ENCODE assay signal across 13 cellular contexts in the genomic region with DNA sequence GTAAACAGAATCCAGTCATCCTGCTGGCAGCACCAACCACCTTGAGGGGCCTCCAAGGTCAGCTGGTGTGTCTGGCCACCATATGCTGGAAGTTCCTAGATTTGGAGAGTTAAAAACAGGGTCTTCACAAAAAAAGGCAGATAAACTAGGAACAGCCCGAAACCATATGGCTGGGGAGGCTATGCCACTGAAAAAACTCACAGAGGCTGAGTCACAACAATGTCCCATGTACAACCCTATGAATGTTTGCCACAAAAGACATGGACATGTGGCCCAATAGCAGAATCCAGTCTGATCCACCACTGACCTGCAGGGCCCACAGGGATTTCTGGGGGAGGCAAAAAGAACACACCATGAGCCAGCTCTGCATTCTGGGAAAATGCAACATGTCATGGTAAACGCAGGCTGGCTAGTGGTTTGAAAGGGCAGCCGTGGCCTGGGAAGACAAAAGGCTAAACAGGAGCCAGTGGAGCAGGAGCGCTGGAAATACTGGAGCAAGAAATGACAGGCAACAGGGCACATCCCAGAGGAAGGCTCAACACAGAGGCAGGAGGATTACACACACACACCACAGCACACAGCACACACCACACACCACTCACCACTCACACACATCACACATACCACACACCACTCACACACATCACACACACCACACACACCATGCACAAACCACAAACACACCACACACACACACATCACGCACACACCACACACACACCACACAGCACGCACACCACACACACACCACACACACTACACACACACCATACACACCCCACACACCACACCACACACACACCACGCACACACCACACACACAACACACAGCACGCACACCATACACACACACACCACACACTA. TPM values are rescaled to one million over a fixed set of nuclear protein-coding genes. Genes with fewer than 3 reads are reported as not detected.
DNase-seq lines count a peak whose midpoint lies in the region; ATAC-seq, FAIRE-seq and TF ChIP-seq lines count a peak whose summit lies in the region.
"Had no signal": no experiment of that assay in that cellular context is flagged by ENCODE, and none has a peak within 500 bp of the region (broad histone marks: within the 10 kb centered on the region; RNA-seq: fewer than 3 reads in every experiment).

No MANE protein-coding gene starts in this region.

- no peak overlapping the region for H3K9ac ChIP-seq in HepG2 (ENCODE audit: insufficient read depth, low read depth, low read length)
- H3K9ac ChIP-seq in GM12878 (ENCODE audit: control insufficient read depth, insufficient read depth, low read length), result no peak overlapping the region

- H3K27me3 ChIP-seq in HepG2 (ENCODE audit: control insufficient read depth in 1 of 2, insufficient read depth in 2 of 2, low read length in 2 of 2) (no peaks in the 10 kb centered on the region), right lobe of liver (no peaks in the 10 kb centered on the region), GM12878 (replicated peaks in 1 of 2; ENCODE audit: control insufficient read depth in 2 of 2, insufficient read depth in 2 of 2, low read length in 1 of 2) (no peaks in the 10 kb centered on the region), left lung (no peaks in the 10 kb centered on the region), ovary (no peaks in the 10 kb centered on the region)
- no peaks in the 10 kb centered on the region for H3K27me3 ChIP-seq in CD4-positive, alpha-beta memory T cell (ENCODE audit: insufficient read depth, low read length)

- no peak overlapping the region for H3K4me3 ChIP-seq in HepG2 (replicated peaks in 1 of 3; ENCODE audit: insufficient read depth in 1 of 3, low read depth in 2 of 3, low read length in 3 of 3)
- H3K4me3 ChIP-seq in right lobe of liver, result no peak overlapping the region
- no peak overlapping the region for H3K4me3 ChIP-seq in GM12878
- H3K4me3 ChIP-seq in left lung, result no peak overlapping the region
- no peak overlapping the region for H3K4me3 ChIP-seq in CD4-positive, alpha-beta memory T cell (ENCODE audit: low read length in 2 of 2)
- H3K4me3 ChIP-seq in ovary, result no peak overlapping the region
- H3K4me3 ChIP-seq: SK-N-MC had no signal

- CTCF ChIA-PET in HepG2 (lab: Yijun Ruan, JAX; ENCODE audit: low intra/inter-chr PET ratio, low total read pairs) (no interaction called here), GM12878 (lab: Yijun Ruan, JAX) (interaction anchor here (3.2 kb wide), 1 partner anchor 8 kb away, joined by 23 read pairs; no protein-coding TSS in a partner anchor)
- CTCF ChIA-PET in CD4-positive, alpha-beta memory T cell (lab: Charles Lee; ENCODE audit: partially characterized antibody), result no interaction called here

- ATAC-seq in HepG2 (no peak), right lobe of liver (no peak), GM12878 (no peak), left lung (no peak)

- 83% methylated on average over 8 of the region's 8 CpGs for WGBS in HepG2 (ENCODE audit: low lambda C conversion rate)
- WGBS in right lobe of liver (ENCODE audit: insufficient coverage, low coverage, low lambda C conversion rate, missing lambda C conversion rate), result 83% methylated on average over 5 of the region's 8 CpGs
- WGBS in GM12878 (ENCODE audit: insufficient coverage, insufficient replicate concordance, low lambda C conversion rate, missing lambda C conversion rate), result 59% methylated on average over 8 of the region's 8 CpGs
- 75 to 80% (median 75%) methylated on average over 8 of the region's 8 CpGs for WGBS in ovary, 3 donors

- H3K79me2 ChIP-seq in HepG2 (ENCODE audit: insufficient read depth, low read length), result no peaks in the 10 kb centered on the region
- no peaks in the 10 kb centered on the region for H3K79me2 ChIP-seq in GM12878 (ENCODE audit: control insufficient read depth, insufficient read depth, low read length)

- BruUV-seq in HepG2 (replicated peaks; lab: Mats Ljungman, UMichigan) (no TSS peak), GM12878 (replicated peaks; lab: Mats Ljungman, UMichigan) (no TSS peak)

- TF ChIP-seq RAD21 in HepG2 (CRISPR knock-in tag; IDR thresholded peaks at IDR 0.05), result no peak
- TF ChIP-seq RAD21 in GM12878 (IDR thresholded peaks at IDR 0.05; ENCODE audit: insufficient read depth, low read depth, low read length), result no peak

- peaks cover 0 to 7% (median 0%) of the 10 kb centered on the region in 4 donors for H3K4me1 Mint-ChIP-seq in CD4-positive, alpha-beta memory T cell

- H3K27ac Mint-ChIP-seq in CD4-positive, alpha-beta memory T cell, result no peak overlapping the region
- H3K27ac Mint-ChIP-seq: CD4-positive, alpha-beta T cell had no signal

- H4K20me1 ChIP-seq in HepG2 (ENCODE audit: insufficient read depth, low read length) (no peaks in the 10 kb centered on the region), GM12878 (ENCODE audit: control insufficient read depth, insufficient read depth) (no peaks in the 10 kb centered on the region)

- RAD21 ChIA-PET in GM12878 (lab: Charles Lee; ENCODE audit: unreplicated experiment), result no interaction called here

- no peaks in the 10 kb centered on the region for H3K27me3 Mint-ChIP-seq in CD4-positive, alpha-beta memory T cell
- H3K27me3 Mint-ChIP-seq: CD4-positive, alpha-beta T cell had no signal

- no peak overlapping the region for H3K27ac ChIP-seq in HepG2 (ENCODE audit: extremely low read length, insufficient read depth, low read length)
- no peak overlapping the region for H3K27ac ChIP-seq in right lobe of liver
- H3K27ac ChIP-seq in GM12878 (ENCODE audit: control insufficient read depth, insufficient read depth), result no peak overlapping the region
- peak overlapping the region; percentile 21 to 63 for H3K27ac ChIP-seq in left lung
- no peak overlapping the region for H3K27ac ChIP-seq in CD4-positive, alpha-beta memory T cell (ENCODE audit: low read depth, low read length)
- no peak overlapping the region for H3K27ac ChIP-seq in ovary
- H3K27ac ChIP-seq: SK-N-MC had no signal

- intact Hi-C loops in HepG2 (cut with micrococcal nuclease; ENCODE audit: unreplicated experiment), result no loop called here
- intact Hi-C loops in right lobe of liver (cut with DNase I), result no loop called here
- intact Hi-C loops in GM12878 (cut with micrococcal nuclease; ENCODE audit: unreplicated experiment), result no loop called here
- intact Hi-C loops in left lung (cut with DNase I), result no loop called here
- intact Hi-C loops in CD4-positive, alpha-beta memory T cell (cut with micrococcal nuclease), result no loop called here
- intact Hi-C loops in ovary (cut with DNase I), result no loop called here

- H3K36me3 ChIP-seq in HepG2 (replicated peaks in 1 of 2; ENCODE audit: control insufficient read depth in 1 of 2, insufficient read depth in 2 of 2, low read length in 2 of 2) (no peaks in the 10 kb centered on the region), right lobe of liver (no peaks in the 10 kb centered on the region), GM12878 (ENCODE audit: control insufficient read depth in 2 of 2, insufficient read depth in 2 of 2, low read length in 1 of 2) (no peaks in the 10 kb centered on the region), left lung (no peaks in the 10 kb centered on the region), ovary (no peaks in the 10 kb centered on the region)
- H3K36me3 ChIP-seq in CD4-positive, alpha-beta memory T cell (ENCODE audit: insufficient read depth, low read length), result no peaks in the 10 kb centered on the region

- in situ Hi-C loops in HepG2 (cut with HindIII; ENCODE audit: extremely low pct_ligation_motif_present, low pct_unique_long_range_greater_than_20kb) (no loop called here), GM12878 (cut with MboI) (no loop called here), KBM-7 (cut with MboI; ENCODE audit: low pct_unique_long_range_greater_than_20kb, low sequenced_read_pairs) (no loop called here)

- POLR2A ChIA-PET in HepG2 (lab: Yijun Ruan, JAX), result no interaction called here
- POLR2A ChIA-PET in GM12878 (lab: Charles Lee), result no interaction called here
- POLR2A ChIA-PET in CD4-positive, alpha-beta memory T cell (lab: Charles Lee; ENCODE audit: partially characterized antibody), result no interaction called here

- peaks cover 46% of the 10 kb centered on the region for H3K4me1 ChIP-seq in HepG2 (ENCODE audit: insufficient read depth, low read length)
- H3K4me1 ChIP-seq in right lobe of liver, result peaks cover 0 to 15% (median 3%) of the 10 kb centered on the region in 4 donors
- H3K4me1 ChIP-seq in GM12878 (ENCODE audit: control insufficient read depth, insufficient read depth, low read length), result no peaks in the 10 kb centered on the region
- H3K4me1 ChIP-seq in left lung, result no peaks in the 10 kb centered on the region
- H3K4me1 ChIP-seq in CD4-positive, alpha-beta memory T cell (ENCODE audit: insufficient read depth, low read length), result no peaks in the 10 kb centered on the region
- H3K4me1 ChIP-seq in ovary (ENCODE audit: insufficient read depth), result no peaks in the 10 kb centered on the region

- H3K9me3 ChIP-seq in HepG2 (ENCODE audit: low read length), result no peaks in the 10 kb centered on the region
- no peaks in the 10 kb centered on the region for H3K9me3 ChIP-seq in right lobe of liver
- no peaks in the 10 kb centered on the region for H3K9me3 ChIP-seq in GM12878 (replicated peaks; ENCODE audit: control insufficient read depth, insufficient read depth, low read length)
- H3K9me3 ChIP-seq in left lung, result no peaks in the 10 kb centered on the region
- no peaks in the 10 kb centered on the region for H3K9me3 ChIP-seq in CD4-positive, alpha-beta memory T cell (ENCODE audit: control insufficient read depth in 1 of 2, low read length in 2 of 2)
- no peaks in the 10 kb centered on the region for H3K9me3 ChIP-seq in ovary

- TF ChIP-seq EP300 in HepG2 (IDR thresholded peaks at IDR 0.05; ENCODE audit: low read depth in 2 of 2, low read length in 2 of 2) (no peak), HepG2 (CRISPR knock-in tag; IDR thresholded peaks at IDR 0.05; ENCODE audit: borderline replicate concordance) (no peak), GM12878 (IDR thresholded peaks at IDR 0.05; ENCODE audit: borderline replicate concordance in 1 of 2, control insufficient read depth in 1 of 2, low read depth in 2 of 2, low read length in 2 of 2) (no peak), ovary (IDR thresholded peaks at IDR 0.05) (no peak)

- FAIRE-seq in HepG2 (lab: Jason Lieb, UNC), result peak; percentile 61
- no peak for FAIRE-seq in GM12878 (lab: Jason Lieb, UNC)

- no peaks in the 10 kb centered on the region for H3K9me3 Mint-ChIP-seq in CD4-positive, alpha-beta memory T cell
- H3K9me3 Mint-ChIP-seq: CD4-positive, alpha-beta T cell had no signal

- H2AFZ ChIP-seq in HepG2 (ENCODE audit: low read length) (no peak overlapping the region), GM12878 (ENCODE audit: control insufficient read depth, low read depth, low read length) (no peak overlapping the region)

- SMC1A ChIA-PET in GM12878 (lab: Charles Lee; ENCODE audit: uncharacterized antibody, unreplicated experiment), result no interaction called here

- TF ChIP-seq CTCF in HepG2 (CRISPR knock-in tag; IDR thresholded peaks at IDR 0.05) (no peak), right lobe of liver (IDR thresholded peaks at IDR 0.05) (no peak), GM12878 (IDR thresholded peaks at IDR 0.05 in 2 of 3, conservative IDR thresholded peaks at IDR 0.05 in 1 of 3; ENCODE audit: control insufficient read depth in 2 of 3, extremely low read depth in 1 of 3, insufficient read depth in 1 of 3, low read depth in 3 of 3, low read length in 3 of 3) (no peak), left lung (IDR thresholded peaks at IDR 0.05) (no peak), ovary (IDR thresholded peaks at IDR 0.05) (no peak)

- H3K4me2 ChIP-seq in HepG2 (ENCODE audit: low read depth, low read length), result no peak overlapping the region
- no peak overlapping the region for H3K4me2 ChIP-seq in GM12878 (ENCODE audit: control insufficient read depth, insufficient read depth)

- DNase-seq in HepG2 (ENCODE audit: low spot score), result peak; percentile 15
- no peak for DNase-seq in right lobe of liver
- DNase-seq in GM12878 (ENCODE audit: low read depth, low spot score), result no peak
- no peak for DNase-seq in left lung
- no peak for DNase-seq in CD4-positive, alpha-beta memory T cell
- DNase-seq in KBM-7, result no peak
- DNase-seq in ovary, result no peak
- DNase-seq in activated naive CD4-positive, alpha-beta T cell treated with anti-CD3 and anti-CD28 coated beads, Interleukin-2, amount 50 U/mL, for 16 hours, result no peak
- DNase-seq: activated CD4-positive, alpha-beta T cell treated with anti-CD3 and anti-CD28 coated beads for 48 hours; activated gamma-delta T cell; CD4-positive, alpha-beta T cell; NCI-H2107 had no signal

- no peak overlapping the region for H3K4me3 Mint-ChIP-seq in CD4-positive, alpha-beta memory T cell
- H3K4me3 Mint-ChIP-seq: CD4-positive, alpha-beta T cell had no signal

- TF ChIP-seq POLR2A in HepG2 (IDR thresholded peaks at IDR 0.05; ENCODE audit: insufficient read depth in 1 of 2, low read depth in 2 of 2, low read length in 2 of 2), result no peak
- no peak for TF ChIP-seq POLR2A in right lobe of liver (IDR thresholded peaks at IDR 0.05)
- no peak for TF ChIP-seq POLR2A in GM12878 (IDR thresholded peaks at IDR 0.05; ENCODE audit: low read depth, low read length)
- TF ChIP-seq POLR2A in ovary (IDR thresholded peaks at IDR 0.05), result no peak

- H3K36me3 Mint-ChIP-seq in CD4-positive, alpha-beta memory T cell, result no peaks in the 10 kb centered on the region

RNA-seq across cellular contexts. Expression of a gene that starts 55.4 kb away (rescaled TPM):
- total RNA-seq in HepG2 (2016; rRNA removed; fragmentation: Illumina TruSeq; extraction: Trizol) (1.6 and 2.2 TPM in 2 replicates), right lobe of liver (under 1 TPM in 4 of 6 experiments, not detected in 2; 0.25 to 0.62 (median 0.37) TPM), GM12878 (2014; rRNA removed) (0.33 and 0.45 TPM in 2 replicates), GM12878 (2014; rRNA removed; fragmentation: Illumina TruSeq; extraction: Trizol) (0.32 and 0.45 TPM in 2 replicates), GM12878 (2021) (0.38 and 0.48 TPM in 2 replicates), left lung (under 1 TPM; 0.29 to 0.58 TPM), ovary (1 to 10 TPM in 5 of 7 donors, under 1 TPM in 2; 0.69 to 2.9 (median 1.5) TPM)
- total RNA-seq in HepG2 (2016; cell fraction: cytosol; rRNA removed; fragmentation: Illumina TruSeq; extraction: Trizol; ENCODE audit: low read depth), result 2.9 and 3.0 TPM in 2 replicates
- 1.8 and 2.1 TPM in 2 replicates for total RNA-seq in HepG2 (2016; cell fraction: insoluble cytoplasmic fraction; rRNA removed; fragmentation: Illumina TruSeq; extraction: Trizol)
- 1.7 and 2.1 TPM in 2 replicates for total RNA-seq in HepG2 (2016; cell fraction: membrane; rRNA removed; fragmentation: Illumina TruSeq; extraction: Trizol)
- 1.6 and 2.4 TPM in 2 replicates for total RNA-seq in HepG2 (2016; cell fraction: nucleus; rRNA removed; fragmentation: Illumina TruSeq; extraction: Trizol)
- polyA plus RNA-seq in HepG2 (2011; rRNA removed) (0.63 and 0.67 TPM in 2 replicates), GM12878 (2011; rRNA removed) (0.20 and 0.26 TPM in 2 replicates), GM12878 (2014; fragmentation: Illumina TruSeq; extraction: Trizol) (0.21 TPM in 1 of 2 replicates, not detected in the other), GM12878 (2014; fragmentation: Nextera tagmentation; extraction: Ambion mirVana) (under 1 TPM; 0.07 to 0.19 TPM), GM12878 (2014; rRNA removed) (0.53 and 0.81 TPM in 2 replicates), GM12878 (2016; fragmentation: Nextera tagmentation; extraction: Ambion mirVana) (under 1 TPM; 0.32 to 0.53 TPM), ovary (under 1 TPM; 0.58 to 0.68 TPM)
- 0.68 and 0.87 TPM in 2 replicates for polyA plus RNA-seq in HepG2 (2011; cell fraction: cytosol; rRNA removed)
- 0.98 and 1.1 TPM in 2 replicates for polyA plus RNA-seq in HepG2 (2011; cell fraction: nucleus; rRNA removed)
- polyA plus RNA-seq in HepG2 (2012), result 0.92 and 0.95 TPM in 2 replicates
- 0.49 and 0.50 TPM in 2 replicates for polyA plus RNA-seq in HepG2 (2016; cell fraction: cytosol; fragmentation: Illumina TruSeq; extraction: Trizol; ENCODE audit: low read depth)
- polyA plus RNA-seq in HepG2 (2016; cell fraction: insoluble cytoplasmic fraction; fragmentation: Illumina TruSeq; extraction: Trizol; ENCODE audit: low read depth), result 1.4 and 1.6 TPM in 2 replicates
- 0.49 and 0.94 TPM in 2 replicates for polyA plus RNA-seq in HepG2 (2016; cell fraction: membrane; fragmentation: Illumina TruSeq; extraction: Trizol; ENCODE audit: low read depth)
- polyA plus RNA-seq in HepG2 (2016; cell fraction: nucleus; fragmentation: Illumina TruSeq; extraction: Trizol; ENCODE audit: insufficient read depth, low read depth), result 0.75 and 1.5 TPM in 2 replicates
- polyA minus RNA-seq in HepG2 (2011; rRNA and poly(A)+ RNA removed; ENCODE audit: low replicate concordance), result 0.48 and 3.0 TPM in 2 replicates
- 0.69 TPM in 1 of 2 replicates, not detected in the other for polyA minus RNA-seq in HepG2 (2011; cell fraction: cytosol; rRNA and poly(A)+ RNA removed)
- 3.1 and 4.4 TPM in 2 replicates for polyA minus RNA-seq in HepG2 (2011; cell fraction: nucleus; rRNA and poly(A)+ RNA removed)
- total RNA-seq in GM12878 (2013; cell fraction: nucleolus; rRNA removed), result 2.1 and 2.7 TPM in 2 replicates
- polyA plus RNA-seq in GM12878 (2011; ENCODE audit: low read depth), result 0.17 TPM
- 0.15 and 0.21 TPM in 2 replicates for polyA plus RNA-seq in GM12878 (2011; cell fraction: cytosol; rRNA removed)
- polyA plus RNA-seq in GM12878 (2011; cell fraction: nucleus; rRNA removed), result 0.06 and 0.10 TPM in 2 replicates
- polyA plus RNA-seq in GM12878 (2012), result 0.25 and 0.49 TPM in 2 replicates
- polyA minus RNA-seq in GM12878 (2011; rRNA and poly(A)+ RNA removed), result 0.10 TPM in 1 of 2 replicates, not detected in the other
- polyA minus RNA-seq in GM12878 (2011; cell fraction: cytosol; rRNA and poly(A)+ RNA removed), result not detected in 2 replicates
- polyA minus RNA-seq in GM12878 (2011; cell fraction: nucleus; rRNA and poly(A)+ RNA removed), result 0.38 TPM in 1 of 2 replicates, not detected in the other
- under 1 TPM; 0.39 to 0.70 TPM for total RNA-seq in CD4-positive, alpha-beta memory T cell
- polyA plus RNA-seq in CD4-positive, alpha-beta memory T cell, result under 1 TPM in 1 of 2 donors, not detected in 1; 0.67 TPM

RNA-seq across cellular contexts. Expression of a gene that starts 55.5 kb away (rescaled TPM):
- total RNA-seq in HepG2 (2016; rRNA removed; fragmentation: Illumina TruSeq; extraction: Trizol) (46.2 and 58.2 TPM in 2 replicates), right lobe of liver (10 to 100 TPM in 2 of 6 experiments, 1 to 10 TPM in 4; 8.0 to 17.0 (median 9.8) TPM), GM12878 (2014; rRNA removed) (38.1 and 41.9 TPM in 2 replicates), GM12878 (2014; rRNA removed; fragmentation: Illumina TruSeq; extraction: Trizol) (32.5 and 36.3 TPM in 2 replicates), GM12878 (2021) (52.8 and 57.4 TPM in 2 replicates), left lung (10 to 100 TPM; 16.0 to 20.3 TPM), ovary (10 to 100 TPM; 17.3 to 31.8 (median 29.0) TPM)
- total RNA-seq in HepG2 (2016; cell fraction: cytosol; rRNA removed; fragmentation: Illumina TruSeq; extraction: Trizol; ENCODE audit: low read depth), result 4.4 and 4.5 TPM in 2 replicates
- total RNA-seq in HepG2 (2016; cell fraction: insoluble cytoplasmic fraction; rRNA removed; fragmentation: Illumina TruSeq; extraction: Trizol), result 45.9 and 49.4 TPM in 2 replicates
- total RNA-seq in HepG2 (2016; cell fraction: membrane; rRNA removed; fragmentation: Illumina TruSeq; extraction: Trizol), result 16.5 and 16.9 TPM in 2 replicates
- total RNA-seq in HepG2 (2016; cell fraction: nucleus; rRNA removed; fragmentation: Illumina TruSeq; extraction: Trizol), result 28.8 and 31.8 TPM in 2 replicates
- polyA plus RNA-seq in HepG2 (2011; rRNA removed) (16.3 TPM in 2 replicates), GM12878 (2011; rRNA removed) (15.7 and 19.3 TPM in 2 replicates), GM12878 (2014; fragmentation: Illumina TruSeq; extraction: Trizol) (35.7 and 39.9 TPM in 2 replicates), GM12878 (2014; fragmentation: Nextera tagmentation; extraction: Ambion mirVana) (1 to 10 TPM; 8.1 to 9.7 TPM), GM12878 (2014; rRNA removed) (33.7 and 35.0 TPM in 2 replicates), GM12878 (2016; fragmentation: Nextera tagmentation; extraction: Ambion mirVana) (10 to 100 TPM; 45.0 to 47.0 TPM), ovary (10 to 100 TPM; 11.3 to 19.8 TPM)
- 10.6 and 12.2 TPM in 2 replicates for polyA plus RNA-seq in HepG2 (2011; cell fraction: cytosol; rRNA removed)
- 17.2 and 19.0 TPM in 2 replicates for polyA plus RNA-seq in HepG2 (2011; cell fraction: nucleus; rRNA removed)
- polyA plus RNA-seq in HepG2 (2012), result 19.7 and 22.4 TPM in 2 replicates
- polyA plus RNA-seq in HepG2 (2016; cell fraction: cytosol; fragmentation: Illumina TruSeq; extraction: Trizol; ENCODE audit: low read depth), result 1.9 and 2.3 TPM in 2 replicates
- 45.7 and 50.1 TPM in 2 replicates for polyA plus RNA-seq in HepG2 (2016; cell fraction: insoluble cytoplasmic fraction; fragmentation: Illumina TruSeq; extraction: Trizol; ENCODE audit: low read depth)
- polyA plus RNA-seq in HepG2 (2016; cell fraction: membrane; fragmentation: Illumina TruSeq; extraction: Trizol; ENCODE audit: low read depth), result 7.9 and 8.4 TPM in 2 replicates
- 52.6 and 53.3 TPM in 2 replicates for polyA plus RNA-seq in HepG2 (2016; cell fraction: nucleus; fragmentation: Illumina TruSeq; extraction: Trizol; ENCODE audit: insufficient read depth, low read depth)
- 26.5 and 39.4 TPM in 2 replicates for polyA minus RNA-seq in HepG2 (2011; rRNA and poly(A)+ RNA removed; ENCODE audit: low replicate concordance)
- 23.0 and 23.7 TPM in 2 replicates for polyA minus RNA-seq in HepG2 (2011; cell fraction: cytosol; rRNA and poly(A)+ RNA removed)
- polyA minus RNA-seq in HepG2 (2011; cell fraction: nucleus; rRNA and poly(A)+ RNA removed), result 12.1 and 17.0 TPM in 2 replicates
- 21.9 and 26.3 TPM in 2 replicates for total RNA-seq in GM12878 (2013; cell fraction: nucleolus; rRNA removed)
- 9.6 TPM for polyA plus RNA-seq in GM12878 (2011; ENCODE audit: low read depth)
- 14.4 and 15.0 TPM in 2 replicates for polyA plus RNA-seq in GM12878 (2011; cell fraction: cytosol; rRNA removed)
- 18.0 and 25.0 TPM in 2 replicates for polyA plus RNA-seq in GM12878 (2011; cell fraction: nucleus; rRNA removed)
- 17.1 and 18.2 TPM in 2 replicates for polyA plus RNA-seq in GM12878 (2012)
- polyA minus RNA-seq in GM12878 (2011; rRNA and poly(A)+ RNA removed), result 18.6 and 20.1 TPM in 2 replicates
- polyA minus RNA-seq in GM12878 (2011; cell fraction: cytosol; rRNA and poly(A)+ RNA removed), result 10.2 and 14.6 TPM in 2 replicates
- 5.7 and 11.2 TPM in 2 replicates for polyA minus RNA-seq in GM12878 (2011; cell fraction: nucleus; rRNA and poly(A)+ RNA removed)
- 10 to 100 TPM; 39.9 to 40.5 TPM for total RNA-seq in CD4-positive, alpha-beta memory T cell
- polyA plus RNA-seq in CD4-positive, alpha-beta memory T cell, result 10 to 100 TPM; 19.8 to 38.0 TPM

Comparison
In these comparisons a context has a peak if more than half of its experiments do, and no peak if none do; other contexts are left out.
1. H3K27ac ChIP-seq: peak in left lung (2 of 2); none in HepG2 (single experiment), right lobe of liver (0 of 3), GM12878 (single experiment), CD4-positive, alpha-beta memory T cell (single experiment) and ovary (0 of 2).